ENCODE assay signal across 17 cellular contexts in genomic region chr13:31409678-31410356, GRCh38.
DNase-seq lines count a peak whose midpoint lies in the region; ATAC-seq and TF ChIP-seq lines count a peak whose summit lies in the region.
"Had no signal": no experiment of that assay in that cellular context is flagged by ENCODE, and none has a peak within 500 bp of the region (broad histone marks: within the 10 kb centered on the region; RNA-seq: fewer than 3 reads in every experiment).

No MANE protein-coding gene starts in this region.

- H3K9me3 Mint-ChIP-seq in T-helper 2 cell treated with Interferon-gamma antibody and Interleukin-4, amounts not matched to agents 5 μg/mL and 100 μg/mL, for 36 hours: no peaks in the 10 kb centered on the region
- H3K9me3 Mint-ChIP-seq: activated T-helper 1 cell treated with anti-CD3 and anti-CD28 coated beads, Interleukin-12 subunit alpha, Interleukin-12 subunit beta, Interleukin-2, Interleukin-4 antibody, amounts not matched to agents 30 ng/mL and 10 ng/mL and 1 ng/mL, durations not matched to agents 14 hours and 24 hours and 36 hours had no signal

- H3K4me1 Mint-ChIP-seq in T-helper 2 cell treated with Interferon-gamma antibody and Interleukin-4, amounts not matched to agents 5 μg/mL and 100 μg/mL, for 36 hours (ENCODE audit: low read depth): no peaks in the 10 kb centered on the region

- H3K4me3 Mint-ChIP-seq in T-helper 2 cell treated with Interferon-gamma antibody and Interleukin-4, amounts not matched to agents 5 μg/mL and 100 μg/mL, for 36 hours: no peak overlapping the region
- H3K4me3 Mint-ChIP-seq: activated T-helper 1 cell treated with anti-CD3 and anti-CD28 coated beads, Interleukin-12 subunit alpha, Interleukin-12 subunit beta, Interleukin-2, Interleukin-4 antibody, amounts not matched to agents 30 ng/mL and 10 ng/mL and 1 ng/mL, durations not matched to agents 14 hours and 24 hours and 36 hours had no signal

- peak; percentile 13 for DNase-seq in AG10803 (ENCODE audit: low read depth)
- DNase-seq in HCEC 1CT: peak; percentile 10
- peak; percentile 6 for DNase-seq in glomerular visceral epithelial cell (ENCODE audit: extremely low spot score)
- no peak for DNase-seq in T-helper 2 cell treated with Interferon-gamma antibody and Interleukin-4, amounts not matched to agents 5 μg/mL and 100 μg/mL, for 36 hours (ENCODE audit: low spot score)
- DNase-seq in NCI-H1417 (lab: John Stamatoyannopoulos, UW): no peak
- DNase-seq: COR-L47, cortex of kidney, heart right ventricle, NCI-H1436 treated with DMSO at 0.1 percent for 48 hours, sigmoid colon, trophoblast cell, WERI-Rb-1 had no signal

- no peak overlapping the region for H3K27ac Mint-ChIP-seq in T-helper 2 cell treated with Interferon-gamma antibody and Interleukin-4, amounts not matched to agents 5 μg/mL and 100 μg/mL, for 36 hours
- H3K27ac Mint-ChIP-seq: activated T-helper 1 cell treated with anti-CD3 and anti-CD28 coated beads, Interleukin-12 subunit alpha, Interleukin-12 subunit beta, Interleukin-2, Interleukin-4 antibody, amounts not matched to agents 30 ng/mL and 10 ng/mL and 1 ng/mL, durations not matched to agents 14 hours and 24 hours and 36 hours had no signal

- no peaks in the 10 kb centered on the region for H3K36me3 Mint-ChIP-seq in T-helper 2 cell treated with Interferon-gamma antibody and Interleukin-4, amounts not matched to agents 5 μg/mL and 100 μg/mL, for 36 hours (ENCODE audit: low read depth)

- no peak for ATAC-seq in HG03135 (IDR thresholded peaks at IDR 0.05; ENCODE audit: unreplicated experiment)
- no peak for ATAC-seq in HG03520 (IDR thresholded peaks at IDR 0.05; ENCODE audit: unreplicated experiment)

- H3K27me3 Mint-ChIP-seq in T-helper 2 cell treated with Interferon-gamma antibody and Interleukin-4, amounts not matched to agents 5 μg/mL and 100 μg/mL, for 36 hours (ENCODE audit: low read depth): peaks cover 4% of the 10 kb centered on the region

- no peak overlapping the region for H3K4me3 ChIP-seq in AG10803 (ENCODE audit: low read length)
- H3K4me3 ChIP-seq: heart right ventricle, sigmoid colon had no signal

- H3K27ac ChIP-seq in VCaP: no peak overlapping the region
- H3K27ac ChIP-seq: heart right ventricle, HL-60, sigmoid colon, WERI-Rb-1 had no signal

- TF ChIP-seq CTCF in AG10803 (conservative IDR thresholded peaks at IDR 0.05; ENCODE audit: low read length) (peak; percentile 44), VCaP (conservative IDR thresholded peaks at IDR 0.05) (peak; percentile 59)

Comparison
In these comparisons a context has a peak if more than half of its experiments do, and no peak if none do; other contexts are left out.
1. DNase-seq: peak in AG10803 (single experiment), HCEC 1CT (single experiment) and glomerular visceral epithelial cell (single experiment); none in T-helper 2 cell treated with Interferon-gamma antibody and Interleukin-4, amounts not matched to agents 5 μg/mL and 100 μg/mL, for 36 hours (single experiment) and NCI-H1417 (0 of 3).